In genomic region chr17:64455993-64456885, GRCh38 we compare ENCODE assay signal across 12 cellular contexts. TPM values are rescaled to one million over a fixed set of nuclear protein-coding genes. Genes with fewer than 3 reads are reported as not detected.
DNase-seq lines count a peak whose midpoint lies in the region; ATAC-seq and TF ChIP-seq lines count a peak whose summit lies in the region.
"Had no signal": no experiment of that assay in that cellular context is flagged by ENCODE, and none has a peak within 500 bp of the region (broad histone marks: within the 10 kb centered on the region; RNA-seq: fewer than 3 reads in every experiment).

No MANE protein-coding gene starts in this region.

- no peak overlapping the region for H3K23ac ChIP-seq in mesendoderm (ENCODE audit: low read length)

- TF ChIP-seq CTCF in left lung (IDR thresholded peaks at IDR 0.05) (no peak), HFFc6 (IDR thresholded peaks at IDR 0.05) (no peak)

- H3K4me2 ChIP-seq in mesendoderm (ENCODE audit: low read length), result no peak overlapping the region

- no peaks in the 10 kb centered on the region for H3K36me3 Mint-ChIP-seq in CD8-positive, alpha-beta memory T cell
- H3K36me3 Mint-ChIP-seq in HFFc6 (ENCODE audit: low read depth), result no peaks in the 10 kb centered on the region

- WGBS in mesendoderm (ENCODE audit: extremely low coverage, insufficient coverage, low lambda C conversion rate), result no CpG with 5 or more reads among the region's 8 CpGs

- H3K27me3 Mint-ChIP-seq in CD8-positive, alpha-beta memory T cell, result peaks cover 2 to 3% of the 10 kb centered on the region in 2 donors
- H3K27me3 Mint-ChIP-seq in HFFc6 (ENCODE audit: insufficient read depth), result no peaks in the 10 kb centered on the region

- no peaks in the 10 kb centered on the region for H3K9me3 Mint-ChIP-seq in CD8-positive, alpha-beta memory T cell
- H3K9me3 Mint-ChIP-seq in HFFc6, result no peaks in the 10 kb centered on the region
- H3K9me3 Mint-ChIP-seq: neural crest cell had no signal

- H4K5ac ChIP-seq in mesendoderm (ENCODE audit: low read length), result no peak overlapping the region

- H2BK15ac ChIP-seq in mesendoderm (replicated peaks; ENCODE audit: low read depth), result no peak overlapping the region

- no peaks in the 10 kb centered on the region for H3K79me2 ChIP-seq in mesendoderm (ENCODE audit: control insufficient read depth, insufficient read depth, low read length)

- no peaks in the 10 kb centered on the region for H3K9me3 ChIP-seq in CD8-positive, alpha-beta memory T cell (ENCODE audit: low read length)
- no peaks in the 10 kb centered on the region for H3K9me3 ChIP-seq in left lung
- H3K9me3 ChIP-seq: vagina had no signal

- intact Hi-C loops in left lung (cut with DNase I), result no loop called here

- CTCF ChIA-PET in CD8-positive, alpha-beta memory T cell (lab: Charles Lee), result interaction anchor here (0.9 to 1.6 kb wide), 2 partner anchors 13 to 37 kb away, joined by 3 to 6 read pairs; no protein-coding TSS in a partner anchor

- peak overlapping the region; percentile 24 for H3K4me3 ChIP-seq in CD8-positive, alpha-beta memory T cell (ENCODE audit: low read length)
- H3K4me3 ChIP-seq in left lung, result no peak overlapping the region
- H3K4me3 ChIP-seq in mesendoderm (ENCODE audit: low read length), result no peak overlapping the region
- H3K4me3 ChIP-seq: vagina had no signal

- H3K9ac ChIP-seq in mesendoderm (ENCODE audit: low read length), result no peak overlapping the region

- no peak overlapping the region for H4K8ac ChIP-seq in mesendoderm (ENCODE audit: low read depth, low read length)

- no peak overlapping the region for H3K18ac ChIP-seq in mesendoderm (ENCODE audit: low read length)

- peak overlapping the region in 7 of 8 donors; percentile 66 to 88 (median 82) for H3K27ac Mint-ChIP-seq in CD8-positive, alpha-beta memory T cell
- H3K27ac Mint-ChIP-seq in HFFc6, result no peak overlapping the region

- ATAC-seq in HG03159 (IDR thresholded peaks at IDR 0.05; ENCODE audit: unreplicated experiment), result peak; percentile 72
- ATAC-seq in left lung, result peak; percentile 35
- ATAC-seq in GM19452 (IDR thresholded peaks at IDR 0.05; ENCODE audit: unreplicated experiment), result no peak

- H3K4me3 Mint-ChIP-seq in CD8-positive, alpha-beta memory T cell, result peak overlapping the region in 4 of 7 donors; percentile 37 to 67 (median 54)
- no peak overlapping the region for H3K4me3 Mint-ChIP-seq in HFFc6
- H3K4me3 Mint-ChIP-seq: neural crest cell had no signal

- H3K4me1 Mint-ChIP-seq in CD8-positive, alpha-beta memory T cell, result peaks cover 11 to 18% (median 17%) of the 10 kb centered on the region in 3 donors
- peaks cover 21% of the 10 kb centered on the region for H3K4me1 Mint-ChIP-seq in HFFc6 (ENCODE audit: low read depth)
- H3K4me1 Mint-ChIP-seq: neural crest cell had no signal

- H3K27ac ChIP-seq in CD8-positive, alpha-beta memory T cell (ENCODE audit: low read depth, low read length), result no peak overlapping the region
- peak overlapping the region in 1 of 2 donors; percentile 21 for H3K27ac ChIP-seq in left lung
- no peak overlapping the region for H3K27ac ChIP-seq in mesendoderm (ENCODE audit: low read depth, low read length)
- H3K27ac ChIP-seq: vagina had no signal

- no peak overlapping the region for H3K56ac ChIP-seq in mesendoderm (ENCODE audit: low read length)

- H3K4me1 ChIP-seq in CD8-positive, alpha-beta memory T cell (ENCODE audit: insufficient read depth, low read length), result peaks cover 16% of the 10 kb centered on the region
- H3K4me1 ChIP-seq in left lung, result peaks cover 0 to 49% of the 10 kb centered on the region in 2 donors
- H3K4me1 ChIP-seq in mesendoderm (ENCODE audit: control insufficient read depth, low read depth, low read length), result no peaks in the 10 kb centered on the region
- H3K4me1 ChIP-seq: vagina had no signal

- H3K79me1 ChIP-seq in mesendoderm (ENCODE audit: low read length), result no peaks in the 10 kb centered on the region

- H2BK5ac ChIP-seq in mesendoderm (ENCODE audit: low read length), result no peak overlapping the region

- H3K36me3 ChIP-seq in CD8-positive, alpha-beta memory T cell (ENCODE audit: insufficient read depth, low read length), result no peaks in the 10 kb centered on the region
- peaks cover 0 to 63% of the 10 kb centered on the region in 2 donors for H3K36me3 ChIP-seq in left lung
- H3K36me3 ChIP-seq in mesendoderm (ENCODE audit: control insufficient read depth, insufficient read depth, low read length), result no peaks in the 10 kb centered on the region
- H3K36me3 ChIP-seq: vagina had no signal

- POLR2A ChIA-PET in CD8-positive, alpha-beta memory T cell (lab: Charles Lee), result interaction anchor here (0.6 to 1.5 kb wide), 2 partner anchors 49 to 714 kb away, joined by 7 to 8 read pairs; no protein-coding TSS in a partner anchor

- no peak overlapping the region for H2AK5ac ChIP-seq in mesendoderm (ENCODE audit: low read length)

- peak in 1 of 5 donors; percentile 17 for DNase-seq in CD8-positive, alpha-beta memory T cell
- peak; percentile 57 for DNase-seq in SKM-1 (lab: John Stamatoyannopoulos, UW; ENCODE audit: unreplicated experiment)
- DNase-seq in left lung, result no peak
- no peak for DNase-seq in HFFc6
- DNase-seq in mesendoderm, result no peak
- no peak for DNase-seq in inferior parietal cortex (ENCODE audit: extremely low spot score)
- DNase-seq: DMS79; effector memory CD4-positive, alpha-beta T cell had no signal

- H3K4ac ChIP-seq in mesendoderm (ENCODE audit: low read depth, low read length), result no peak overlapping the region

- H3K27me3 ChIP-seq in CD8-positive, alpha-beta memory T cell (ENCODE audit: insufficient read depth, low read length, poor library complexity, severe bottlenecking), result no peaks in the 10 kb centered on the region
- H3K27me3 ChIP-seq in left lung (no peaks in the 10 kb centered on the region), mesendoderm (ENCODE audit: insufficient read depth, low read length, poor library complexity) (no peaks in the 10 kb centered on the region)
- H3K27me3 ChIP-seq: vagina had no signal

- H2BK120ac ChIP-seq in mesendoderm (ENCODE audit: low read depth, low read length), result no peak overlapping the region

RNA-seq across cellular contexts. Expression of gene MILR1, which starts 7.3 kb away (rescaled TPM):
- total RNA-seq in CD8-positive, alpha-beta memory T cell, result under 1 TPM; 0.66 to 0.69 TPM
- not detected for polyA plus RNA-seq in CD8-positive, alpha-beta memory T cell
- 10 to 100 TPM; 17.3 to 34.4 TPM for total RNA-seq in left lung
- 1 to 10 TPM in 4 of 6 experiments, under 1 TPM in 2; 0.61 to 2.5 (median 1.5) TPM for total RNA-seq in HFFc6 (2021; fragmentation: NEBNext Ultra II Directional; extraction: Animal tissue kit (Norgen Biotek cat#: 25700))
- not detected for polyA plus RNA-seq in mesendoderm (2013, experiment 1 of 2)
- not detected for polyA plus RNA-seq in mesendoderm (2013, experiment 2 of 2)
- total RNA-seq: neural crest cell had no signal

RNA-seq across cellular contexts. Expression of gene POLG2, which starts 40.6 kb away (rescaled TPM):
- total RNA-seq in CD8-positive, alpha-beta memory T cell, result 10 to 100 TPM; 26.4 to 26.5 TPM
- 5.3 TPM for polyA plus RNA-seq in CD8-positive, alpha-beta memory T cell
- total RNA-seq in left lung, result 10 to 100 TPM; 12.6 to 12.8 TPM
- total RNA-seq in HFFc6 (2021; fragmentation: NEBNext Ultra II Directional; extraction: Animal tissue kit (Norgen Biotek cat#: 25700)), result 10 to 100 TPM in 1 of 6 experiments, 1 to 10 TPM in 5; 6.5 to 11.8 (median 7.3) TPM
- polyA plus RNA-seq in mesendoderm (2013, experiment 1 of 2), result 14.5 TPM
- 14.9 TPM for polyA plus RNA-seq in mesendoderm (2013, experiment 2 of 2)

RNA-seq across cellular contexts. Expression of gene DDX5, which starts 49.9 kb away (rescaled TPM):
- 100 to 1,000 TPM; 855 to 861 TPM for total RNA-seq in CD8-positive, alpha-beta memory T cell
- 1,275 TPM for polyA plus RNA-seq in CD8-positive, alpha-beta memory T cell
- total RNA-seq in left lung, result 100 to 1,000 TPM; 712 to 729 TPM
- total RNA-seq in HFFc6 (2021; fragmentation: NEBNext Ultra II Directional; extraction: Animal tissue kit (Norgen Biotek cat#: 25700)), result 100 to 1,000 TPM; 537 to 635 (median 600) TPM
- 740 TPM for polyA plus RNA-seq in mesendoderm (2013, experiment 1 of 2)
- 740 TPM for polyA plus RNA-seq in mesendoderm (2013, experiment 2 of 2)

RNA-seq across cellular contexts. Expression of gene CEP95, which starts 50.5 kb away (rescaled TPM):
- 10 to 100 TPM; 39.3 to 43.5 TPM for total RNA-seq in CD8-positive, alpha-beta memory T cell
- polyA plus RNA-seq in CD8-positive, alpha-beta memory T cell, result 15.7 TPM
- total RNA-seq in left lung, result 10 to 100 TPM; 21.2 to 26.3 TPM
- total RNA-seq in HFFc6 (2021; fragmentation: NEBNext Ultra II Directional; extraction: Animal tissue kit (Norgen Biotek cat#: 25700)), result 10 to 100 TPM in 5 of 6 experiments, 1 to 10 TPM in 1; 9.0 to 13.0 (median 11.5) TPM
- 47.9 TPM for polyA plus RNA-seq in mesendoderm (2013, experiment 1 of 2)
- polyA plus RNA-seq in mesendoderm (2013, experiment 2 of 2), result 47.5 TPM

Comparison
In these comparisons a context has a peak if more than half of its experiments do, and no peak if none do; other contexts are left out.
1. RNA of gene MILR1, which starts 7.3 kb away (total RNA-seq): 17.3 to 34.4 TPM in left lung; 0.61 to 2.5 TPM in HFFc6 and 0.66 to 0.69 TPM in CD8-positive, alpha-beta memory T cell; every median in the first group is over 4 times any median in the second.